17 cellular contexts compared by ENCODE assay signal in genomic region chr1:17372955-17373354, GRCh38. TPM values are rescaled to one million over a fixed set of nuclear protein-coding genes. Genes with fewer than 3 reads are reported as not detected.
DNase-seq lines count a peak whose midpoint lies in the region; ATAC-seq, FAIRE-seq and TF ChIP-seq lines count a peak whose summit lies in the region.
"Had no signal": no experiment of that assay in that cellular context is flagged by ENCODE, and none has a peak within 500 bp of the region (broad histone marks: within the 10 kb centered on the region; RNA-seq: fewer than 3 reads in every experiment).

No MANE protein-coding gene starts in this region.

- H3K4me1 ChIP-seq in GM23338 (ENCODE audit: insufficient read depth) (peaks cover 14% of the 10 kb centered on the region), K562 (replicated peaks in 1 of 2; ENCODE audit: control insufficient read depth in 2 of 2, insufficient read depth in 2 of 2, low read length in 2 of 2) (peaks cover 0 to 3% of the 10 kb centered on the region in 2 experiments; a peak in 2 of 5 replicates), neuronal stem cell (ENCODE audit: control insufficient read depth in 2 of 2, insufficient read depth in 1 of 2, low read depth in 1 of 2, low read length in 2 of 2) (no peaks in the 10 kb centered on the region)
- H3K4me1 ChIP-seq: Caco-2 had no signal

- H3K27me3 ChIP-seq in GM23338 (ENCODE audit: insufficient read depth) (no peaks in the 10 kb centered on the region), K562 (ENCODE audit: control insufficient read depth in 2 of 2, insufficient read depth in 2 of 2, low read length in 2 of 2) (peaks cover 51 to 74% of the 10 kb centered on the region in 2 experiments), neuronal stem cell (ENCODE audit: control insufficient read depth in 3 of 3, insufficient read depth in 3 of 3, low read depth in 1 of 3, low read length in 3 of 3) (peaks cover 0 to 51% (median 0%) of the 10 kb centered on the region in 3 experiments)
- H3K27me3 ChIP-seq: BLaER1 had no signal

- no peak for FAIRE-seq in K562 (lab: Jason Lieb, UNC)
- FAIRE-seq: H54 had no signal

- POLR2A ChIA-PET in K562 (lab: Yijun Ruan, JAX), result no interaction called here

- no peaks in the 10 kb centered on the region for H3K9me3 Mint-ChIP-seq in GM23338
- H3K9me3 Mint-ChIP-seq: CD8-positive, alpha-beta memory T cell; IgD-negative memory B cell had no signal

- no peaks in the 10 kb centered on the region for H4K20me1 ChIP-seq in GM23338 (replicated peaks; ENCODE audit: insufficient read depth)
- peaks cover 12% of the 10 kb centered on the region; the same call in 1 of the 2 replicates for H4K20me1 ChIP-seq in K562 (replicated peaks; ENCODE audit: control insufficient read depth, insufficient read depth, low read length)
- H4K20me1 ChIP-seq: BLaER1 had no signal

- no peak overlapping the region for H2BK5ac ChIP-seq in neuronal stem cell (ENCODE audit: low read length)

- TF ChIP-seq CTCF in GM23338 (conservative IDR thresholded peaks at IDR 0.05; ENCODE audit: low read depth in 2 of 2) (peak; percentile 35 to 70; a peak in 3 of 4 replicates), K562 (IDR thresholded peaks at IDR 0.05 in 2 of 3, conservative IDR thresholded peaks at IDR 0.05 in 1 of 3; ENCODE audit: insufficient read depth in 2 of 3, low read depth in 1 of 3, low read length in 3 of 3) (peak in 2 of 3 experiments; percentile 1 to 18; a peak in 1 of 6 replicates)

- H3K9ac ChIP-seq in K562 (ENCODE audit: insufficient read depth in 1 of 2, low read depth in 2 of 2, low read length in 2 of 2), result no peak overlapping the region
- H3K9ac ChIP-seq in neuronal stem cell (ENCODE audit: low read depth, low read length, poor library complexity), result no peak overlapping the region
- H3K9ac ChIP-seq: BLaER1 had no signal

- no peak overlapping the region for H2AK5ac ChIP-seq in neuronal stem cell (ENCODE audit: low read depth, low read length)

- no peak overlapping the region for H2BK15ac ChIP-seq in neuronal stem cell (ENCODE audit: low read length)

- peak overlapping the region; percentile 63 for H3K14ac ChIP-seq in neuronal stem cell (ENCODE audit: low read length)

- H3K4me3 Mint-ChIP-seq in GM23338, result no peak overlapping the region
- H3K4me3 Mint-ChIP-seq: CD8-positive, alpha-beta memory T cell; IgD-negative memory B cell had no signal

- no peak overlapping the region for H3K4ac ChIP-seq in neuronal stem cell (ENCODE audit: low read length)

- no peaks in the 10 kb centered on the region for H3F3A ChIP-seq in GM23338 (replicated peaks; ENCODE audit: low read depth)

- H2BK120ac ChIP-seq in neuronal stem cell (ENCODE audit: low read depth, low read length), result no peak overlapping the region

- peaks cover 5% of the 10 kb centered on the region; the same call in 1 of the 2 replicates for H3K9me2 ChIP-seq in GM23338 (ENCODE audit: insufficient read depth)

- H3K9me3 ChIP-seq in K562 (replicated peaks; ENCODE audit: control insufficient read depth, insufficient read depth, low read depth, low read length), result no peaks in the 10 kb centered on the region
- H3K9me3 ChIP-seq in neuronal stem cell (replicated peaks in 1 of 2; ENCODE audit: control insufficient read depth in 2 of 2, insufficient read depth in 1 of 2, low read depth in 1 of 2, low read length in 2 of 2), result no peaks in the 10 kb centered on the region
- H3K9me3 ChIP-seq: BLaER1, Caco-2 had no signal

- no peak overlapping the region for H3K27ac ChIP-seq in GM23338 (ENCODE audit: low read depth)
- no peak overlapping the region for H3K27ac ChIP-seq in K562 (ENCODE audit: extremely low read depth, low read depth, low read length)
- H3K27ac ChIP-seq in neuronal stem cell (replicated peaks; ENCODE audit: low read length), result no peak overlapping the region
- H3K27ac ChIP-seq: BLaER1 had no signal

- no peaks in the 10 kb centered on the region for H3K79me2 ChIP-seq in GM23338 (replicated peaks; ENCODE audit: insufficient read depth)
- H3K79me2 ChIP-seq in K562 (ENCODE audit: control insufficient read depth, insufficient read depth, low read length), result no peaks in the 10 kb centered on the region

- H3K4me2 ChIP-seq in GM23338 (no peak overlapping the region), K562 (ENCODE audit: insufficient read depth, low read length) (no peak overlapping the region), neuronal stem cell (ENCODE audit: insufficient read depth, low read length, poor library complexity, severe bottlenecking) (no peak overlapping the region)
- H3K4me2 ChIP-seq: BLaER1 had no signal

- BruUV-seq in K562 (replicated peaks; lab: Mats Ljungman, UMichigan), result no TSS peak

- no peaks in the 10 kb centered on the region for H3K79me1 ChIP-seq in neuronal stem cell (ENCODE audit: low read depth, low read length)

- peak overlapping the region; percentile 47; the same call in 1 of the 2 replicates for H2AFZ ChIP-seq in GM23338
- H2AFZ ChIP-seq in K562 (ENCODE audit: low read depth, low read length), result no peak overlapping the region
- no peak overlapping the region for H2AFZ ChIP-seq in neuronal stem cell (ENCODE audit: low read length)

- peak overlapping the region; percentile 34 for H3K23ac ChIP-seq in neuronal stem cell (ENCODE audit: low read depth, low read length, poor library complexity)

- DNase-seq in GM23338 (ENCODE audit: low spot score), result peak; percentile 43
- DNase-seq in K562 (ENCODE audit: extremely low read depth in 1 of 4, low spot score in 3 of 4), result no peak
- DNase-seq in epidermal melanocyte (ENCODE audit: insufficient read length, low spot score), result peak; percentile 3
- no peak for DNase-seq in neuronal stem cell (ENCODE audit: low spot score)
- DNase-seq in LoVo (ENCODE audit: low spot score), result no peak
- DNase-seq in activated CD4-positive, CD25-positive, alpha-beta regulatory T cell treated with anti-CD3 and anti-CD28 coated beads, Interleukin-2, amount 50 U/mL, for 72 hours, result no peak
- DNase-seq: 8988T; AML-193; Caco-2; CD8-positive, alpha-beta memory T cell; DND-41; GDM1 had no signal

- CTCF ChIA-PET in K562 (lab: Yijun Ruan, JAX; ENCODE audit: low intra/inter-chr PET ratio), result no interaction called here

- H3K27me3 Mint-ChIP-seq in GM23338 (ENCODE audit: insufficient read depth, low read depth, poor library complexity), result peaks cover 19% of the 10 kb centered on the region

- H3K27ac Mint-ChIP-seq in GM23338, result no peak overlapping the region
- H3K27ac Mint-ChIP-seq: CD8-positive, alpha-beta memory T cell; IgD-negative memory B cell had no signal

- H3K36me3 ChIP-seq in GM23338 (ENCODE audit: insufficient read depth), result no peaks in the 10 kb centered on the region
- H3K36me3 ChIP-seq in K562 (ENCODE audit: control insufficient read depth, insufficient read depth, low read length), result no peaks in the 10 kb centered on the region
- no peaks in the 10 kb centered on the region for H3K36me3 ChIP-seq in neuronal stem cell (replicated peaks in 1 of 2; ENCODE audit: control insufficient read depth in 2 of 2, insufficient read depth in 2 of 2, low read length in 2 of 2)
- H3K36me3 ChIP-seq: BLaER1 had no signal

- ATAC-seq in GM23338 (no peak), K562 (no peak)
- ATAC-seq in activated CD4-positive, CD25-positive, alpha-beta regulatory T cell treated with anti-CD3 and anti-CD28 coated beads, Interleukin-2, amount 50 U/mL, for 24 hours, result no peak

- no peak overlapping the region for H4K91ac ChIP-seq in neuronal stem cell (ENCODE audit: low read depth, low read length, poor library complexity)

- 8% methylated on average over 18 of the region's 18 CpGs for WGBS in K562 (ENCODE audit: insufficient coverage, low coverage, missing lambda C conversion rate)
- no CpG with 5 or more reads among the region's 18 CpGs for WGBS in neuronal stem cell (ENCODE audit: extremely low coverage in 2 of 2, insufficient read length in 2 of 2, insufficient replicate concordance in 1 of 2), 2 donors

- no peaks in the 10 kb centered on the region for H3K36me3 Mint-ChIP-seq in GM23338 (ENCODE audit: low read depth)
- H3K36me3 Mint-ChIP-seq: CD8-positive, alpha-beta memory T cell had no signal

- in situ Hi-C loops in K562 (cut with MboI), result no loop called here

- peak overlapping the region; percentile 66 for H3K18ac ChIP-seq in neuronal stem cell (ENCODE audit: low read length)

- TF ChIP-seq POLR2A in K562 (conservative IDR thresholded peaks at IDR 0.05), result no peak

- H3K9me1 ChIP-seq in K562 (ENCODE audit: control insufficient read depth, insufficient read depth, low read length), result no peaks in the 10 kb centered on the region

- no peak for TF ChIP-seq EP300 in K562 (IDR thresholded peaks at IDR 0.05; ENCODE audit: low read length)

- H3K4me3 ChIP-seq in GM23338 (no peak overlapping the region), K562 (no peak overlapping the region), neuronal stem cell (ENCODE audit: low read length in 2 of 2) (no peak overlapping the region)
- H3K4me3 ChIP-seq: BLaER1 had no signal

- H3K4me1 Mint-ChIP-seq in GM23338, result peaks cover 28% of the 10 kb centered on the region
- H3K4me1 Mint-ChIP-seq: CD8-positive, alpha-beta memory T cell had no signal

- intact Hi-C loops in K562 (cut with micrococcal nuclease), result no loop called here

- H2BK12ac ChIP-seq in neuronal stem cell (ENCODE audit: low read length), result no peak overlapping the region

- no peak overlapping the region for H4K8ac ChIP-seq in neuronal stem cell (ENCODE audit: low read depth, low read length)

- no peak for TF ChIP-seq RAD21 in K562 (CRISPR knock-in tag; conservative IDR thresholded peaks at IDR 0.05 in 1 of 2, IDR thresholded peaks at IDR 0.05 in 1 of 2)

RNA-seq across cellular contexts. Expression of gene PADI6, which starts 1.0 kb away (rescaled TPM):
- not detected in 2 replicates for total RNA-seq in GM23338 (2014; rRNA removed; shearing (Covaris generic))
- not detected in 2 replicates for polyA plus RNA-seq in GM23338 (2016; fragmentation: Nextera tagmentation; extraction: Ambion mirVana)
- total RNA-seq in K562 (2011; cell fraction: chromatin; rRNA removed; ENCODE audit: low replicate concordance), result not detected in 2 replicates
- not detected in 2 replicates for total RNA-seq in K562 (2011; cell fraction: nucleolus; rRNA removed)
- total RNA-seq in K562 (2011; cell fraction: nucleoplasm; rRNA removed), result not detected in 2 replicates
- total RNA-seq in K562 (2014; rRNA removed), result not detected in 2 replicates
- total RNA-seq in K562 (2014; rRNA removed; fragmentation: Illumina TruSeq; extraction: Trizol), result not detected in 2 replicates
- not detected in 2 replicates for total RNA-seq in K562 (2015; rRNA removed; fragmentation: Illumina TruSeq; extraction: Trizol)
- not detected in 2 replicates for total RNA-seq in K562 (2021)
- polyA plus RNA-seq in K562 (2011; rRNA removed), result not detected in 2 replicates
- polyA plus RNA-seq in K562 (2011; cell fraction: cytosol; rRNA removed), result not detected in 2 replicates
- polyA plus RNA-seq in K562 (2011; cell fraction: nucleus; rRNA removed), result not detected in 2 replicates
- polyA plus RNA-seq in K562 (2012), result not detected in 2 replicates
- not detected in 2 replicates for polyA plus RNA-seq in K562 (2014; fragmentation: Illumina TruSeq; extraction: Trizol)
- not detected for polyA plus RNA-seq in K562 (2014; fragmentation: Nextera tagmentation; extraction: Ambion mirVana)
- polyA plus RNA-seq in K562 (2014; rRNA removed), result not detected in 2 replicates
- polyA minus RNA-seq in K562 (2011; rRNA and poly(A)+ RNA removed), result not detected in 2 replicates
- not detected in 2 replicates for polyA minus RNA-seq in K562 (2011; cell fraction: cytosol; rRNA and poly(A)+ RNA removed)
- not detected in 2 replicates for polyA minus RNA-seq in K562 (2011; cell fraction: nucleus; rRNA and poly(A)+ RNA removed)
- not detected for polyA plus RNA-seq in neuronal stem cell (2013, experiment 1 of 2)
- not detected for polyA plus RNA-seq in neuronal stem cell (2013, experiment 2 of 2)
- total RNA-seq: Caco-2; CD8-positive, alpha-beta memory T cell; HT-29 had no signal
- polyA plus RNA-seq: CD8-positive, alpha-beta memory T cell; IgD-negative memory B cell had no signal

Comparison
In these comparisons a context has a peak if more than half of its experiments do, and no peak if none do; other contexts are left out.
1. DNase-seq: peak in GM23338 (single experiment) and epidermal melanocyte (single experiment); none in K562 (0 of 4), neuronal stem cell (single experiment), LoVo (single experiment) and activated CD4-positive, CD25-positive, alpha-beta regulatory T cell treated with anti-CD3 and anti-CD28 coated beads, Interleukin-2, amount 50 U/mL, for 72 hours (single experiment).